15 cellular contexts compared by ENCODE assay signal in the genomic region with DNA sequence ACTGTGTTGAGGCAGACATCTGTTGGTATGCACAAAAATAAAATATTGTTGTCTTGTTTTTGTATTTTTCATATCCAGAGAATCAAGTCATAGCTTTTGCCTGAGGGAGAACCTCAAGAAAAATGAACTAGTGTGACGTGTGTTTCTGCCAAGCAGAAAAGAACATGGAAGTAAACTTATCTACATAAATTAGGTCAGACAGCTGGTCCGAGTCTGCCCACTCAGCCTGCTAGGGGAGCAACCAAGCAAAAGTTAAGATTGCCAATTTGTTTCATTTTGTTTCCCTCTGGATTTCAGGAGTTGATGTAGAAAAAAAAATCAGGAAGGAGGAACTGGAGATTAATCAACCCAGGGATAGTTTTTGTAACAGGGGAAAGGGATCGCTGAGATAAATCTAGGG.
DNase-seq lines count a peak whose midpoint lies in the region; ATAC-seq and TF ChIP-seq lines count a peak whose summit lies in the region.
"Had no signal": no experiment of that assay in that cellular context is flagged by ENCODE, and none has a peak within 500 bp of the region (broad histone marks: within the 10 kb centered on the region; RNA-seq: fewer than 3 reads in every experiment).

No MANE protein-coding gene starts in this region.

- WGBS in heart right ventricle, 2 donors, result 57 to 67% methylated on average over 3 of the region's 3 CpGs

- H3K36me3 ChIP-seq in heart right ventricle, result no peaks in the 10 kb centered on the region

- no peaks in the 10 kb centered on the region for H3K4me1 ChIP-seq in heart right ventricle
- H3K4me1 ChIP-seq: A549 had no signal

- no peaks in the 10 kb centered on the region for H3K27me3 ChIP-seq in heart right ventricle

- no peaks in the 10 kb centered on the region for H3K9me3 ChIP-seq in heart right ventricle

- peak in 7 of 8 donors; percentile 47 to 81 (median 61) for ATAC-seq in heart right ventricle
- ATAC-seq in GM19467 (IDR thresholded peaks at IDR 0.05; ENCODE audit: unreplicated experiment), result no peak
- ATAC-seq: A549; CD8-positive, alpha-beta T cell; HCT116 had no signal

- intact Hi-C loops in heart right ventricle (cut with DNase I), result no loop called here

- DNase-seq in LHCN-M2 (ENCODE audit: low read depth) (peak; percentile 14), heart right ventricle (peak; percentile 11), middle frontal gyrus (ENCODE audit: extremely low spot score, low spot score) (peak; percentile 7), superior temporal gyrus (ENCODE audit: extremely low spot score) (peak; percentile 34), NCI-H446 treated with DMSO at 0.1 percent for 48 hours (lab: John Stamatoyannopoulos, UW) (no peak), HUDEP-2 (lab: John Stamatoyannopoulos, UW; ENCODE audit: unreplicated experiment in 76 of 76) (no peak)
- DNase-seq: CD8-positive, alpha-beta T cell; COR-L47; DMS153; DMS79 treated with DMSO at 0.1 percent for 48 hours; EL; GDM1 had no signal

- TF ChIP-seq CTCF in heart right ventricle (IDR thresholded peaks at IDR 0.05), result no peak

- peak overlapping the region in 2 of 10 donors; percentile 3 to 16 for H3K4me3 ChIP-seq in heart right ventricle
- H3K4me3 ChIP-seq: A549 had no signal

- peak overlapping the region in 3 of 10 donors; percentile 11 to 37 (median 25) for H3K27ac ChIP-seq in heart right ventricle
- H3K27ac ChIP-seq: A549 had no signal

Comparison
In these comparisons a context has a peak if more than half of its experiments do, and no peak if none do; other contexts are left out.
1. DNase-seq: peak in LHCN-M2 (single experiment), heart right ventricle (2 of 2), middle frontal gyrus (single experiment) and superior temporal gyrus (single experiment); none in NCI-H446 treated with DMSO at 0.1 percent for 48 hours (single experiment) and HUDEP-2 (0 of 76).